ENCODE assay signal across 8 cellular contexts in genomic region chr19:48445606-48446481, GRCh38. TPM values are rescaled to one million over a fixed set of nuclear protein-coding genes. Genes with fewer than 3 reads are reported as not detected.
DNase-seq lines count a peak whose midpoint lies in the region; ATAC-seq and TF ChIP-seq lines count a peak whose summit lies in the region.

Gene GRWD1, plus strand, starts transcription at chr19:48445983. Its CDS starts 23 bp downstream, at chr19:48446006.

- peak within 1 kb of the TSS; percentile 90 for H4K8ac ChIP-seq in trophoblast cell (ENCODE audit: low read depth, low read length)

- H3K27me3 ChIP-seq in adipocyte (replicated peaks; ENCODE audit: control insufficient read depth, insufficient read depth, low read length) = no peaks in the 10 kb centered on the region
- H3K27me3 ChIP-seq in trophoblast cell (ENCODE audit: insufficient read depth, low read length) = no peaks in the 10 kb centered on the region
- H3K27me3 ChIP-seq in transverse colon = peaks cover 34% of the 10 kb centered on the region

- H3K9me3 ChIP-seq in adipocyte (ENCODE audit: control insufficient read depth, low read length) (no peaks in the 10 kb centered on the region), trophoblast cell (ENCODE audit: insufficient read depth, low read depth, low read length) (no peaks in the 10 kb centered on the region), transverse colon (no peaks in the 10 kb centered on the region)

- H3K23ac ChIP-seq in trophoblast cell (ENCODE audit: low read length) = no peak within 1 kb of the TSS

- peak; percentile 95 for DNase-seq in GM12864 (ENCODE audit: low read depth)
- DNase-seq in NCI-H1436 (lab: John Stamatoyannopoulos, UW) = peak; percentile 97
- peak; percentile 94 for DNase-seq in T follicular helper cell (ENCODE audit: low read depth)
- peak; percentile 93 for DNase-seq in adipocyte (ENCODE audit: low read depth)
- peak; percentile 95 for DNase-seq in cardiac septum (ENCODE audit: low spot score)
- peak; percentile 97 to 98 for DNase-seq in trophoblast cell
- DNase-seq in transverse colon = peak; percentile 93

- H3K36me3 ChIP-seq in adipocyte (ENCODE audit: control insufficient read depth, insufficient read depth, low read length, severe bottlenecking) (peaks cover 36% of the 10 kb centered on the region), trophoblast cell (ENCODE audit: control insufficient read depth in 1 of 2, insufficient read depth in 2 of 2, low read length in 2 of 2) (peaks cover 32 to 34% of the 10 kb centered on the region in 2 experiments), transverse colon (peaks cover 0 to 10% (median 4%) of the 10 kb centered on the region in 4 donors)

- peaks cover 6% of the 10 kb centered on the region for H3K79me1 ChIP-seq in trophoblast cell (ENCODE audit: low read length)

- WGBS in trophoblast cell (ENCODE audit: extremely low coverage, insufficient coverage, insufficient read length) = no CpG with 5 or more reads among the region's 61 CpGs
- WGBS in transverse colon (ENCODE audit: low coverage in 1 of 2), 2 donors = 1% methylated on average over 60 of the region's 61 CpGs; no CpG with 5 or more reads in 1 of the 2 donors

- TF ChIP-seq CTCF in GM12864 (IDR thresholded peaks at IDR 0.05; ENCODE audit: low read depth, low read length, missing control alignments) (peak; percentile 9), transverse colon (IDR thresholded peaks at IDR 0.05) (no peak)

- H3K18ac ChIP-seq in trophoblast cell (ENCODE audit: low read length) = peak within 1 kb of the TSS; percentile 77

- H3K79me2 ChIP-seq in trophoblast cell (ENCODE audit: control insufficient read depth, insufficient read depth, low read length, poor library complexity) = peaks cover 2% of the 10 kb centered on the region

- in situ Hi-C loops in transverse colon (cut with MboI; ENCODE audit: low pct_ligation_motif_present in 1 of 4, low pct_unique_long_range_greater_than_20kb in 1 of 4, low sequenced_read_pairs in 3 of 4) = no loop called here

- ATAC-seq in HG02798 (IDR thresholded peaks at IDR 0.05; ENCODE audit: poor library complexity, unreplicated experiment) = peak; percentile 90

- H2AFZ ChIP-seq in trophoblast cell (ENCODE audit: insufficient read depth, low read length, poor library complexity) = peak within 1 kb of the TSS; percentile 88

- peak within 1 kb of the TSS; percentile 74 for H2BK12ac ChIP-seq in trophoblast cell (ENCODE audit: low read length)

- H4K91ac ChIP-seq in trophoblast cell (ENCODE audit: low read depth, low read length) = peak within 1 kb of the TSS; percentile 88

- H4K12ac ChIP-seq in trophoblast cell (ENCODE audit: low read depth, low read length) = peak within 1 kb of the TSS; percentile 68

- peak within 1 kb of the TSS; percentile 59 for H2AK5ac ChIP-seq in trophoblast cell (ENCODE audit: low read length)

- peak within 1 kb of the TSS; percentile 88 for H3K14ac ChIP-seq in trophoblast cell (ENCODE audit: low read length)

- H3K4me1 ChIP-seq in adipocyte (ENCODE audit: control insufficient read depth, insufficient read depth, low read length) (peaks cover 14% of the 10 kb centered on the region), trophoblast cell (ENCODE audit: control insufficient read depth in 1 of 2, insufficient read depth in 2 of 2, low read length in 2 of 2) (peaks cover 11 to 13% of the 10 kb centered on the region in 2 experiments), transverse colon (peaks cover 8 to 26% (median 15%) of the 10 kb centered on the region in 4 donors)

- H3K4me3 ChIP-seq in GM12864 (ENCODE audit: low read depth, low read length) (peak within 1 kb of the TSS; percentile 89), adipocyte (ENCODE audit: low read length) (peak within 1 kb of the TSS; percentile 94), trophoblast cell (ENCODE audit: low read depth, low read length) (peak within 1 kb of the TSS; percentile 92), transverse colon (peak within 1 kb of the TSS; percentile 51 to 97 (median 91))

- peak within 1 kb of the TSS; percentile 77 for H3K4ac ChIP-seq in trophoblast cell (ENCODE audit: low read depth, low read length)

- peak within 1 kb of the TSS; percentile 74 for H2BK5ac ChIP-seq in trophoblast cell (ENCODE audit: low read depth, low read length, poor library complexity)

- H3K9ac ChIP-seq in adipocyte (ENCODE audit: low read length) = peak within 1 kb of the TSS; percentile 95
- H3K9ac ChIP-seq in trophoblast cell (ENCODE audit: low read length) = peak within 1 kb of the TSS; percentile 95

- TF ChIP-seq POLR2A in transverse colon (IDR thresholded peaks at IDR 0.05) = peak; percentile 46

- no peak within 1 kb of the TSS for H2BK120ac ChIP-seq in trophoblast cell (ENCODE audit: insufficient read depth, low read length, poor library complexity)

- no peak for TF ChIP-seq EP300 in transverse colon (IDR thresholded peaks at IDR 0.05; ENCODE audit: low read depth)

- intact Hi-C loops in cardiac septum (cut with DNase I) = loop anchor here (1.0 to 10.0 kb wide), 4 partner anchors 23 to 141 kb away; partner anchors contain the start of genes CYTH2, GRIN2D, KDELR1 and SYNGR4
- intact Hi-C loops in transverse colon (cut with DNase I; ENCODE audit: low total_unique reads) = no loop called here

- H3K27ac ChIP-seq in trophoblast cell (ENCODE audit: low read depth, low read length) = peak within 1 kb of the TSS; percentile 49
- peak within 1 kb of the TSS; percentile 77 to 88 (median 86) for H3K27ac ChIP-seq in transverse colon

- H3K4me2 ChIP-seq in trophoblast cell (ENCODE audit: low read length) = peak within 1 kb of the TSS; percentile 82

RNA-seq across cellular contexts. Expression of gene GRWD1, which starts in this region (rescaled TPM):
- 17.5 TPM for total RNA-seq in cardiac septum
- 13.3 and 13.5 TPM in 2 replicates for polyA plus RNA-seq in trophoblast cell (2013)
- 10 to 100 TPM in 3 of 4 donors, 1 to 10 TPM in 1; 9.4 to 49.7 (median 13.6) TPM for total RNA-seq in transverse colon

Comparison
In these comparisons a context has a peak if more than half of its experiments do, and no peak if none do; other contexts are left out.
1. Peak in every context shown above with its lines: DNase-seq, ATAC-seq, H3K4me3 ChIP-seq and H3K27ac ChIP-seq.